17 cellular contexts compared by ENCODE assay signal in the genomic region with DNA sequence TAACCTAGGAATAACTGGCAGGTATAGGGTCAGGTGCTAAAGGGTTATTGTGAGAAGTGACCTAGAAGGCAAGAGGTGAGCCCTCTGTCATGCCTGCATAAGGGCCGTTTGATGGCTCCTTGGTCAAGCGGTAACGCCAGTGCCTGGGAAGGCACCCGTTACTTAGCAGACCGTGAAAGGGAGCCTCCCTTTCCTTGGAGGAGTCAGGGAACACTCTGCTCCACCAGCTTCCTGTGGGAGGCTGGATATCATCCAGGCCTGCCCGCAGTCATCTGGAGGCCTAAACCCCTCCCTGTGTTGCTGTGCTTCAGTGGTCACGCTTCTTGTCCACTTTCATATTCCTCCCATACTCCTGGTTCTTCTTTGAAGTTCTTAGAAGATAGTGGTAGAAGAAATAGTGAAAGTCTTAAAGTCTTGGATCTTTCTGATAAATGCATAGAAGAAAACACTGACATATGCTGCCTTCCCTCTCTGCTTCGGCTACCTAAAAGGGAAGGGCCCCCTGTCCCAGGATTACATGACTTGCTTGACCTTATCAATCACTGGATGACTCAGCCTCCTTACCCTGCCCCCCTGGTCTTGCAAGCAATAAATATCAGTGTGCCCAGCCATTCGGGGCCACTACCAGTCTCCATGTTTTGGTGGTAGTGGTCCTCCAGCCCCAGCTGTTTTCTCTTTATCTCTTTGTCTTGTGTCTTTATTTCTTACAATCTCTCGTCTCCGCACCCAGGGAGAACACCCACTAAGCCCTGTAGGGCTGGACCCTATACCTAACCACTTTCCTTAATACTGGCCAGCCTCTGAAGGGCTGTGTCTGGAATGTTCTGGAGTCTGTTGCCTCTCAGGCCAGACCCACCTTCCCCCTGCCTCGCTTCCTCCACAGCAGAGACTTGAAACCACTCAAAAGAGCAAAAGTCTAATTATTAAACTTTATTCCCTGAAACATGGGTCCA. TPM values are rescaled to one million over a fixed set of nuclear protein-coding genes. Genes with fewer than 3 reads are reported as not detected.
DNase-seq lines count a peak whose midpoint lies in the region; ATAC-seq and TF ChIP-seq lines count a peak whose summit lies in the region.
"Had no signal": no experiment of that assay in that cellular context is flagged by ENCODE, and none has a peak within 500 bp of the region (broad histone marks: within the 10 kb centered on the region; RNA-seq: fewer than 3 reads in every experiment).

No MANE protein-coding gene starts in this region.

- H3K4me1 ChIP-seq in left ventricle myocardium inferior (no peaks in the 10 kb centered on the region), heart right ventricle (peaks cover 0 to 8% (median 0%) of the 10 kb centered on the region in 9 donors), upper lobe of left lung (peaks cover 6 to 17% (median 12%) of the 10 kb centered on the region in 4 donors)
- H3K4me1 ChIP-seq: BLaER1 had no signal

- H3K36me3 ChIP-seq in left ventricle myocardium inferior (no peaks in the 10 kb centered on the region), heart right ventricle (no peaks in the 10 kb centered on the region), upper lobe of left lung (no peaks in the 10 kb centered on the region)
- H3K36me3 ChIP-seq: BLaER1 had no signal

- TF ChIP-seq CTCF in left ventricle myocardium inferior (IDR thresholded peaks at IDR 0.05; ENCODE audit: borderline replicate concordance), result no peak
- no peak for TF ChIP-seq CTCF in heart right ventricle (IDR thresholded peaks at IDR 0.05)
- TF ChIP-seq CTCF in upper lobe of left lung (IDR thresholded peaks at IDR 0.05), result no peak

- DNase-seq in left ventricle myocardium inferior (peak; percentile 25), heart right ventricle (no peak), amniotic epithelial cell (ENCODE audit: low read depth) (peak; percentile 94), kidney tubule cell (ENCODE audit: low spot score) (peak; percentile 86), upper lobe of left lung (peak in 1 of 2 donors; percentile 38), GM19240 (ENCODE audit: insufficient read length, low spot score) (no peak), NCI-H2107 treated with DMSO at 0.1 percent for 48 hours (lab: John Stamatoyannopoulos, UW; ENCODE audit: unreplicated experiment) (no peak)
- DNase-seq: effector memory CD4-positive, alpha-beta T cell; MV-4-11; naive thymus-derived CD4-positive, alpha-beta T cell; NCI-H1930; NCI-H510A; SHP77 treated with DMSO at 0.1 percent for 48 hours; stimulated activated naive B cell treated with anti-CD40 and anti-IgM and Interleukin-4, amounts not matched to agents 10 μg/mL and 1 μg/mL and 100 μg/mL, for 72 hours; trophoblast cell had no signal

- no peak for TF ChIP-seq POLR2A in upper lobe of left lung (IDR thresholded peaks at IDR 0.05)

- TF ChIP-seq EP300 in upper lobe of left lung (IDR thresholded peaks at IDR 0.05), result peak in 2 of 4 donors; percentile 18 to 55

- WGBS in heart right ventricle, 2 donors, result 65 to 74% methylated on average over 12 of the region's 12 CpGs
- WGBS in upper lobe of left lung, 2 donors, result 61 to 73% methylated on average over 12 of the region's 12 CpGs

- H3K4me3 ChIP-seq in left ventricle myocardium inferior (no peak overlapping the region), heart right ventricle (no peak overlapping the region), upper lobe of left lung (no peak overlapping the region)
- H3K4me3 ChIP-seq: BLaER1 had no signal

- H3K9me3 ChIP-seq in left ventricle myocardium inferior (replicated peaks) (no peaks in the 10 kb centered on the region), heart right ventricle (no peaks in the 10 kb centered on the region), upper lobe of left lung (no peaks in the 10 kb centered on the region)
- H3K9me3 ChIP-seq: BLaER1 had no signal

- intact Hi-C loops in left ventricle myocardium inferior (cut with micrococcal nuclease) (no loop called here), heart right ventricle (cut with DNase I) (no loop called here)

- no peak overlapping the region for H3K27ac ChIP-seq in left ventricle myocardium inferior (replicated peaks)
- no peak overlapping the region for H3K27ac ChIP-seq in heart right ventricle
- H3K27ac ChIP-seq in upper lobe of left lung, result peak overlapping the region in 3 of 4 donors; percentile 17 to 52 (median 49)
- H3K27ac ChIP-seq: BLaER1 had no signal

- H3K27me3 ChIP-seq in left ventricle myocardium inferior (ENCODE audit: low read depth), result no peaks in the 10 kb centered on the region
- no peaks in the 10 kb centered on the region for H3K27me3 ChIP-seq in heart right ventricle
- no peaks in the 10 kb centered on the region for H3K27me3 ChIP-seq in upper lobe of left lung
- H3K27me3 ChIP-seq: BLaER1 had no signal

- ATAC-seq in heart right ventricle, result no peak
- no peak for ATAC-seq in upper lobe of left lung (ENCODE audit: low FRiP score in 2 of 2)
- no peak for ATAC-seq in GM21723 (IDR thresholded peaks at IDR 0.05; ENCODE audit: unreplicated experiment)
- ATAC-seq: naive thymus-derived CD4-positive, alpha-beta T cell; stimulated activated naive B cell treated with anti-CD40 and anti-IgM and Interleukin-4, amounts not matched to agents 10 μg/mL and 1 μg/mL and 100 μg/mL, for 72 hours had no signal

RNA-seq across cellular contexts. Expression of gene ABCC4, which starts 16.1 kb away (rescaled TPM):
- 4.9 TPM for total RNA-seq in left ventricle myocardium inferior
- total RNA-seq in heart right ventricle, result 1 to 10 TPM; 2.3 to 6.7 (median 4.1) TPM
- 1 to 10 TPM; 1.1 to 1.9 TPM for polyA plus RNA-seq in heart right ventricle
- 10 to 100 TPM; 17.0 to 78.6 (median 31.9) TPM for total RNA-seq in upper lobe of left lung

Comparison
In these comparisons a context has a peak if more than half of its experiments do, and no peak if none do; other contexts are left out.
1. DNase-seq: peak in left ventricle myocardium inferior (single experiment), amniotic epithelial cell (single experiment) and kidney tubule cell (single experiment); none in heart right ventricle (0 of 2), GM19240 (single experiment) and NCI-H2107 treated with DMSO at 0.1 percent for 48 hours (single experiment).
2. H3K27ac ChIP-seq: peak in upper lobe of left lung (3 of 4); none in left ventricle myocardium inferior (single experiment) and heart right ventricle (0 of 10).